ENCODE assay signal across 9 cellular contexts in the genomic region with DNA sequence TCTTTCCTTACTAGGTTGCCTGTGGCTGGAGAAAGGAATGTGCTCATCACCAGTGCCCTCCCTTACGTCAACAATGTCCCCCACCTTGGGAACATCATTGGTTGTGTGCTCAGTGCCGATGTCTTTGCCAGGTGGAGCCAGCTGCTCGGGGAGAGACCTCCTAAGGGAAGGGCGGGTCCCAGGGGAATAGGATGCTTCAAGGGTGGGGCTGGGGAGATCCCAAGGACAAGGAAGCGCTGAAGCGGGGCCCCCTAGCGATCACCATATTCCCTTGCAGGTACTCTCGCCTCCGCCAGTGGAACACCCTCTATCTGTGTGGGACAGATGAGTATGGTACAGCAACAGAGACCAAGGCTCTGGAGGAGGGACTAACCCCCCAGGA. TPM values are rescaled to one million over a fixed set of nuclear protein-coding genes. Genes with fewer than 3 reads are reported as not detected.
DNase-seq lines count a peak whose midpoint lies in the region; ATAC-seq, FAIRE-seq and TF ChIP-seq lines count a peak whose summit lies in the region.
"Had no signal": no experiment of that assay in that cellular context is flagged by ENCODE, and none has a peak within 500 bp of the region (broad histone marks: within the 10 kb centered on the region; RNA-seq: fewer than 3 reads in every experiment).

No MANE protein-coding gene starts in this region.

- H3K4me3 ChIP-seq in A549 (no peak overlapping the region), astrocyte of the spinal cord (ENCODE audit: low read depth, low read length) (no peak overlapping the region)
- H3K4me3 ChIP-seq: ovary had no signal

- no peak for TF ChIP-seq RAD21 in A549 (conservative IDR thresholded peaks at IDR 0.05 in 1 of 2, IDR thresholded peaks at IDR 0.05 in 1 of 2)

- H3K9me3 ChIP-seq in A549: no peaks in the 10 kb centered on the region
- H3K9me3 ChIP-seq: ovary had no signal

- DNase-seq in A549 (ENCODE audit: low read depth in 1 of 2, low spot score in 1 of 2) (no peak), astrocyte of the spinal cord (ENCODE audit: low read depth, low spot score) (no peak), left colon (no peak)
- DNase-seq: activated naive CD4-positive, alpha-beta T cell treated with anti-CD3 and anti-CD28 coated beads, Interleukin-2, amount 10 ng/mL, durations not matched to agents 7 days and 5 days; mesenchymal stem cell; NCI-H1930; NCI-H748 treated with DMSO at 0.1 percent for 48 hours; ovary had no signal

- POLR2A ChIA-PET in A549 (lab: Yijun Ruan, JAX): no interaction called here

- no peak for FAIRE-seq in A549 (lab: Jason Lieb, UNC)

- ATAC-seq in A549 (peak; percentile 62 to 68; a peak in 5 of 6 replicates), left colon (no peak), GM21360 (IDR thresholded peaks at IDR 0.05; ENCODE audit: unreplicated experiment) (no peak)

- no peak overlapping the region for H3K27ac ChIP-seq in A549
- H3K27ac ChIP-seq: ovary had no signal

- no peak overlapping the region for H3K4me2 ChIP-seq in A549

- in situ Hi-C loops in astrocyte of the spinal cord (cut with HindIII; ENCODE audit: low sequenced_read_pairs): no loop called here

- no peak for TF ChIP-seq EP300 in A549 (IDR thresholded peaks at IDR 0.05)

- TF ChIP-seq POLR2A in A549 (IDR thresholded peaks at IDR 0.05; ENCODE audit: low read length): no peak

- TF ChIP-seq CTCF in A549 (IDR thresholded peaks at IDR 0.05): no peak
- TF ChIP-seq CTCF in astrocyte of the spinal cord (IDR thresholded peaks at IDR 0.05; ENCODE audit: low read depth, low read length): peak; percentile 15

- intact Hi-C loops in left colon (cut with DNase I, micrococcal nuclease): no loop called here

- no peaks in the 10 kb centered on the region for H3K4me1 ChIP-seq in A549

- WGBS in A549 (ENCODE audit: missing lambda C conversion rate): 91% methylated on average over 9 of the region's 9 CpGs

- CTCF ChIA-PET in A549 (lab: Yijun Ruan, JAX): interaction anchor here (1.2 kb wide), 2 partner anchors 16 to 19 kb away, joined by 3 read pairs; no protein-coding TSS in a partner anchor

TF ChIP-seq in A549, 52 proteins besides CTCF, POLR2A, EP300 and RAD21:
- TF ChIP-seq RNF2 (IDR thresholded peaks at IDR 0.05; ENCODE audit: borderline replicate concordance, low read depth): no peak
- no peak for TF ChIP-seq ZNF302 (CRISPR knock-in tag; IDR thresholded peaks at IDR 0.05)
- TF ChIP-seq, protein P1, sequence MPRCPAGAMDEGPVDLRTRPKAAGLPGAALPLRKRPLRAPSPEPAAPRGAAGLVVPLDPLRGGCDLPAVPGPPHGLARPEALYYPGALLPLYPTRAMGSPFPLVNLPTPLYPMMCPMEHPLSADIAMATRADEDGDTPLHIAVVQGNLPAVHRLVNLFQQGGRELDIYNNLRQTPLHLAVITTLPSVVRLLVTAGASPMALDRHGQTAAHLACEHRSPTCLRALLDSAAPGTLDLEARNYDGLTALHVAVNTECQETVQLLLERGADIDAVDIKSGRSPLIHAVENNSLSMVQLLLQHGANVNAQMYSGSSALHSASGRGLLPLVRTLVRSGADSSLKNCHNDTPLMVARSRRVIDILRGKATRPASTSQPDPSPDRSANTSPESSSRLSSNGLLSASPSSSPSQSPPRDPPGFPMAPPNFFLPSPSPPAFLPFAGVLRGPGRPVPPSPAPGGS (IDR thresholded peaks at IDR 0.05): no peak
- TF ChIP-seq ZSCAN20 (CRISPR knock-in tag; IDR thresholded peaks at IDR 0.05): no peak
- no peak for TF ChIP-seq TP53 (CRISPR knock-in tag; IDR thresholded peaks at IDR 0.05)
- TF ChIP-seq, protein P2, sequence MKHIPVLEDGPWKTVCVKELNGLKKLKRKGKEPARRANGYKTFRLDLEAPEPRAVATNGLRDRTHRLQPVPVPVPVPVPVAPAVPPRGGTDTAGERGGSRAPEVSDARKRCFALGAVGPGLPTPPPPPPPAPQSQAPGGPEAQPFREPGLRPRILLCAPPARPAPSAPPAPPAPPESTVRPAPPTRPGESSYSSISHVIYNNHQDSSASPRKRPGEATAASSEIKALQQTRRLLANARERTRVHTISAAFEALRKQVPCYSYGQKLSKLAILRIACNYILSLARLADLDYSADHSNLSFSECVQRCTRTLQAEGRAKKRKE (CRISPR knock-in tag; IDR thresholded peaks at IDR 0.05; ENCODE audit: low read depth): no peak
- TF ChIP-seq NFE2L2 (conservative IDR thresholded peaks at IDR 0.05; ENCODE audit: low read length): no peak
- no peak for TF ChIP-seq HOXB13 (CRISPR knock-in tag; IDR thresholded peaks at IDR 0.05; ENCODE audit: low read depth)
TF ChIP-seq in A549: peak in this region for 0.

RNA-seq across cellular contexts. Expression of a gene that starts 10.3 kb away (rescaled TPM):
- 372 and 406 TPM in 2 replicates for polyA plus RNA-seq in A549 (2011; rRNA removed)
- 236 and 247 TPM in 2 replicates for polyA plus RNA-seq in A549 (2012; cell fraction: cytosol; rRNA removed)
- 504 and 527 TPM in 2 replicates for polyA plus RNA-seq in A549 (2012; cell fraction: nucleus; rRNA removed)
- 209 to 230 TPM (median 227 TPM) in 3 replicates for polyA plus RNA-seq in A549 (2017; fragmentation: RNase III; extraction: RNeasy Plus Mini Kit Qiagen cat#74134 plus additional on column Dnase treatment)
- 428 and 497 TPM in 2 replicates for polyA minus RNA-seq in A549 (2011; rRNA and poly(A)+ RNA removed)
- total RNA-seq in left colon: 100 to 1,000 TPM in 1 of 2 donors, 10 to 100 TPM in 1; 89.3 to 125 TPM

RNA-seq across cellular contexts. Expression of a gene that starts 18.5 kb away (rescaled TPM):
- polyA plus RNA-seq in A549 (2011; rRNA removed) (0.25 and 0.50 TPM in 2 replicates), A549 (2017; fragmentation: RNase III; extraction: RNeasy Plus Mini Kit Qiagen cat#74134 plus additional on column Dnase treatment) (0.20 to 0.29 TPM in 2 of 3 replicates, not detected in the other)
- 0.23 and 0.24 TPM in 2 replicates for polyA plus RNA-seq in A549 (2012; cell fraction: cytosol; rRNA removed)
- 0.62 and 0.77 TPM in 2 replicates for polyA plus RNA-seq in A549 (2012; cell fraction: nucleus; rRNA removed)
- not detected in 2 replicates for polyA minus RNA-seq in A549 (2011; rRNA and poly(A)+ RNA removed)
- total RNA-seq in left colon: 10 to 100 TPM in 1 of 2 donors, 1 to 10 TPM in 1; 6.4 to 11.4 TPM

RNA-seq across cellular contexts. Expression of a gene that starts 22.2 kb away (rescaled TPM):
- polyA plus RNA-seq in A549 (2011; rRNA removed) (73.1 and 93.0 TPM in 2 replicates), A549 (2017; fragmentation: RNase III; extraction: RNeasy Plus Mini Kit Qiagen cat#74134 plus additional on column Dnase treatment) (11.5 to 16.0 TPM (median 13.5 TPM) in 3 replicates)
- 23.4 and 24.8 TPM in 2 replicates for polyA plus RNA-seq in A549 (2012; cell fraction: cytosol; rRNA removed)
- 27.5 and 41.9 TPM in 2 replicates for polyA plus RNA-seq in A549 (2012; cell fraction: nucleus; rRNA removed)
- polyA minus RNA-seq in A549 (2011; rRNA and poly(A)+ RNA removed): 34.1 and 35.5 TPM in 2 replicates
- 10 to 100 TPM; 19.8 to 20.5 TPM for total RNA-seq in left colon

RNA-seq across cellular contexts. Expression of a gene that starts 24.5 kb away (rescaled TPM):
- polyA plus RNA-seq in A549 (2011; rRNA removed) (4.6 and 7.3 TPM in 2 replicates), A549 (2017; fragmentation: RNase III; extraction: RNeasy Plus Mini Kit Qiagen cat#74134 plus additional on column Dnase treatment) (18.7 to 25.3 TPM (median 24.2 TPM) in 3 replicates)
- 6.5 and 10.2 TPM in 2 replicates for polyA plus RNA-seq in A549 (2012; cell fraction: cytosol; rRNA removed)
- polyA plus RNA-seq in A549 (2012; cell fraction: nucleus; rRNA removed): 23.1 and 25.7 TPM in 2 replicates
- polyA minus RNA-seq in A549 (2011; rRNA and poly(A)+ RNA removed): 10.5 and 16.5 TPM in 2 replicates
- 100 to 1,000 TPM; 104 to 116 TPM for total RNA-seq in left colon

RNA-seq across cellular contexts. Expression of a gene that starts 38.5 kb away (rescaled TPM):
- polyA plus RNA-seq in A549 (2011; rRNA removed): 27.3 and 30.0 TPM in 2 replicates
- polyA plus RNA-seq in A549 (2012; cell fraction: cytosol; rRNA removed): 22.8 and 31.1 TPM in 2 replicates
- polyA plus RNA-seq in A549 (2012; cell fraction: nucleus; rRNA removed): 95.0 and 106 TPM in 2 replicates
- 13.0 to 13.5 TPM (median 13.1 TPM) in 3 replicates for polyA plus RNA-seq in A549 (2017; fragmentation: RNase III; extraction: RNeasy Plus Mini Kit Qiagen cat#74134 plus additional on column Dnase treatment)
- 44.9 and 52.6 TPM in 2 replicates for polyA minus RNA-seq in A549 (2011; rRNA and poly(A)+ RNA removed)
- total RNA-seq in left colon: 1 to 10 TPM; 1.8 to 1.9 TPM

Comparison
In these comparisons a context has a peak if more than half of its experiments do, and no peak if none do; other contexts are left out.
1. ATAC-seq: peak in A549 (2 of 2); none in left colon (single experiment) and GM21360 (single experiment).